17 cellular contexts compared by ENCODE assay signal in the genomic region with DNA sequence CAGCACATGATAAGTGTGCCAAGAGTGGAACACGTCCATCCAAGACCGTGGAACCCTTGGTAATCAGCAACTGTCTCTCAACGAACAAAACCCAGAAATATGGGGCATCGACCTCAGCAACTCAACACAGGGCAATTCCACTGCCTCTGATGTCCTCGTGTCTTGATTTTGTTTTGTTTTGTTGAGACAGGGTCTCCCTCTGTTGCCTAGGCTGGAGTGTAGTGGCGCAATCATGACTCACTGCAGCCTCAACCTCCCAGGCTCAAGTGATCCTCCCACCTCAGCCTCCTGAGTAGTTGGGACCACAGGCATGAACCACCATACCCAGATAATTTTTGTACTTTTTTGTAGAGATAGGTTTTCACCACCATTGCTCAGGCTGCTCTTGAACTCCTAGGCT. TPM values are rescaled to one million over a fixed set of nuclear protein-coding genes. Genes with fewer than 3 reads are reported as not detected.
A peak's percentile ranks its signal among the peaks of the same experiment; 100 is the strongest.
DNase-seq lines count a peak whose midpoint lies in the region; ATAC-seq lines count a peak whose summit lies in the region.
"Had no signal": no experiment of that assay in that cellular context is flagged by ENCODE, and none has a peak within 500 bp of the region (broad histone marks: within the 10 kb centered on the region; RNA-seq: fewer than 3 reads in every experiment).

No MANE protein-coding gene starts in this region.

- peak overlapping the region; percentile 55 for H3K27ac Mint-ChIP-seq in activated CD4-positive, alpha-beta T cell treated with anti-CD3 and anti-CD28 coated beads, Interleukin-2, amount 10 ng/mL, durations not matched to agents 7 days and 5 days
- no peak overlapping the region for H3K27ac Mint-ChIP-seq in activated T-helper 17 cell treated with anti-CD3 and anti-CD28 coated beads, Interleukin-2, amount 50 U/mL, for 72 hours
- H3K27ac Mint-ChIP-seq: B cell; CD4-positive, CD25-positive, alpha-beta regulatory T cell; CD8-positive, alpha-beta T cell had no signal

- H3K27ac ChIP-seq in neuronal stem cell (replicated peaks; ENCODE audit: low read length): no peak overlapping the region
- H3K27ac ChIP-seq: 22Rv1, BLaER1, C4-2B had no signal

- H4K91ac ChIP-seq in neuronal stem cell (ENCODE audit: low read depth, low read length, poor library complexity): no peak overlapping the region

- no peak overlapping the region for H2BK5ac ChIP-seq in neuronal stem cell (ENCODE audit: low read length)

- no peak overlapping the region for H3K14ac ChIP-seq in neuronal stem cell (ENCODE audit: low read length)

- no peaks in the 10 kb centered on the region for H3K9me3 Mint-ChIP-seq in activated CD4-positive, alpha-beta T cell treated with anti-CD3 and anti-CD28 coated beads, Interleukin-2, amount 10 ng/mL, durations not matched to agents 7 days and 5 days
- H3K9me3 Mint-ChIP-seq in activated T-helper 17 cell treated with anti-CD3 and anti-CD28 coated beads, Interleukin-2, amount 50 U/mL, for 72 hours: no peaks in the 10 kb centered on the region
- H3K9me3 Mint-ChIP-seq: CD8-positive, alpha-beta T cell had no signal

- no peaks in the 10 kb centered on the region for H3K27me3 Mint-ChIP-seq in activated CD4-positive, alpha-beta T cell treated with anti-CD3 and anti-CD28 coated beads, Interleukin-2, amount 10 ng/mL, durations not matched to agents 7 days and 5 days
- H3K27me3 Mint-ChIP-seq in activated T-helper 17 cell treated with anti-CD3 and anti-CD28 coated beads, Interleukin-2, amount 50 U/mL, for 72 hours: no peaks in the 10 kb centered on the region
- H3K27me3 Mint-ChIP-seq: B cell; CD4-positive, CD25-positive, alpha-beta regulatory T cell had no signal

- no peak overlapping the region for H3K4me3 ChIP-seq in neuronal stem cell (ENCODE audit: low read length in 2 of 2)
- H3K4me3 ChIP-seq: BLaER1 had no signal

- no peak overlapping the region for H3K4me3 Mint-ChIP-seq in activated CD4-positive, alpha-beta T cell treated with anti-CD3 and anti-CD28 coated beads, Interleukin-2, amount 10 ng/mL, durations not matched to agents 7 days and 5 days
- H3K4me3 Mint-ChIP-seq in activated T-helper 17 cell treated with anti-CD3 and anti-CD28 coated beads, Interleukin-2, amount 50 U/mL, for 72 hours: no peak overlapping the region
- H3K4me3 Mint-ChIP-seq: B cell; CD8-positive, alpha-beta T cell had no signal

- H4K8ac ChIP-seq in neuronal stem cell (ENCODE audit: low read depth, low read length): no peak overlapping the region

- no peak overlapping the region for H2AFZ ChIP-seq in neuronal stem cell (ENCODE audit: low read length)

- CTCF ChIA-PET in activated CD4-positive, alpha-beta T cell treated with anti-CD3 and anti-CD28 coated beads, Interleukin-2, amount 10 ng/mL, durations not matched to agents 7 days and 5 days (lab: Charles Lee): no interaction called here

- peak overlapping the region; percentile 13 for H3K18ac ChIP-seq in neuronal stem cell (ENCODE audit: low read length)

- no CpG with 5 or more reads among the region's 6 CpGs for WGBS in neuronal stem cell (ENCODE audit: extremely low coverage in 2 of 2, insufficient read length in 2 of 2, insufficient replicate concordance in 1 of 2), 2 donors

- H3K9ac ChIP-seq in neuronal stem cell (ENCODE audit: low read depth, low read length, poor library complexity): no peak overlapping the region
- H3K9ac ChIP-seq: BLaER1 had no signal

- DNase-seq in activated CD4-positive, alpha-beta T cell treated with anti-CD3 and anti-CD28 coated beads, Interleukin-2, amount 10 ng/mL, durations not matched to agents 7 days and 5 days: no peak
- no peak for DNase-seq in activated CD4-positive, alpha-beta T cell treated with anti-CD3 and anti-CD28 coated beads for 4 hours
- peak; percentile 12 for DNase-seq in MV-4-11 (lab: John Stamatoyannopoulos, UW)
- DNase-seq in neuronal stem cell (ENCODE audit: low spot score): no peak
- DNase-seq in T1000 (lab: John Stamatoyannopoulos, UW): no peak
- DNase-seq: Caco-2; CD4-positive, CD25-positive, alpha-beta regulatory T cell; DMS153; DND-41; GOT3; HCEC 1CT had no signal

- POLR2A ChIA-PET in activated CD4-positive, alpha-beta T cell treated with anti-CD3 and anti-CD28 coated beads, Interleukin-2, amount 10 ng/mL, durations not matched to agents 7 days and 5 days (lab: Charles Lee): no interaction called here

- peaks cover 87% of the 10 kb centered on the region for H3K36me3 Mint-ChIP-seq in activated CD4-positive, alpha-beta T cell treated with anti-CD3 and anti-CD28 coated beads, Interleukin-2, amount 10 ng/mL, durations not matched to agents 7 days and 5 days (ENCODE audit: low read depth)
- peaks cover 86% of the 10 kb centered on the region for H3K36me3 Mint-ChIP-seq in activated T-helper 17 cell treated with anti-CD3 and anti-CD28 coated beads, Interleukin-2, amount 50 U/mL, for 72 hours (ENCODE audit: low read depth)

- no peaks in the 10 kb centered on the region for H3K4me1 ChIP-seq in neuronal stem cell (ENCODE audit: control insufficient read depth in 2 of 2, insufficient read depth in 1 of 2, low read depth in 1 of 2, low read length in 2 of 2)

- H2BK120ac ChIP-seq in neuronal stem cell (ENCODE audit: low read depth, low read length): no peak overlapping the region

- H2BK15ac ChIP-seq in neuronal stem cell (ENCODE audit: low read length): no peak overlapping the region

- no peak overlapping the region for H2BK12ac ChIP-seq in neuronal stem cell (ENCODE audit: low read length)

- H3K36me3 ChIP-seq in neuronal stem cell (replicated peaks in 1 of 2; ENCODE audit: control insufficient read depth in 2 of 2, insufficient read depth in 2 of 2, low read length in 2 of 2): no peaks in the 10 kb centered on the region

- no peak overlapping the region for H3K4me2 ChIP-seq in neuronal stem cell (ENCODE audit: insufficient read depth, low read length, poor library complexity, severe bottlenecking)
- H3K4me2 ChIP-seq: BLaER1 had no signal

- H3K4me1 Mint-ChIP-seq in activated CD4-positive, alpha-beta T cell treated with anti-CD3 and anti-CD28 coated beads, Interleukin-2, amount 10 ng/mL, durations not matched to agents 7 days and 5 days: peaks cover 1% of the 10 kb centered on the region
- H3K4me1 Mint-ChIP-seq in activated T-helper 17 cell treated with anti-CD3 and anti-CD28 coated beads, Interleukin-2, amount 50 U/mL, for 72 hours: no peaks in the 10 kb centered on the region

- H3K4ac ChIP-seq in neuronal stem cell (ENCODE audit: low read length): no peak overlapping the region

- no peak overlapping the region for H2AK5ac ChIP-seq in neuronal stem cell (ENCODE audit: low read depth, low read length)

- peaks cover 4% of the 10 kb centered on the region for H3K79me1 ChIP-seq in neuronal stem cell (ENCODE audit: low read depth, low read length)

- H3K9me3 ChIP-seq in neuronal stem cell (replicated peaks in 1 of 2; ENCODE audit: control insufficient read depth in 2 of 2, insufficient read depth in 1 of 2, low read depth in 1 of 2, low read length in 2 of 2): no peaks in the 10 kb centered on the region
- H3K9me3 ChIP-seq: BLaER1, Caco-2 had no signal

- no peak for ATAC-seq in activated T-helper 17 cell treated with anti-CD3 and anti-CD28 coated beads, Interleukin-2, amount 50 U/mL, for 72 hours (replicated peaks)
- ATAC-seq: CD8-positive, alpha-beta T cell had no signal

- no peaks in the 10 kb centered on the region for H3K27me3 ChIP-seq in neuronal stem cell (ENCODE audit: control insufficient read depth in 3 of 3, insufficient read depth in 3 of 3, low read depth in 1 of 3, low read length in 3 of 3)
- H3K27me3 ChIP-seq: BLaER1 had no signal

- H3K23ac ChIP-seq in neuronal stem cell (ENCODE audit: low read depth, low read length, poor library complexity): peak overlapping the region; percentile 37

RNA-seq across cellular contexts. Expression of gene MX1, which starts 26.6 kb away (rescaled TPM):
- 100 to 1,000 TPM; 722 to 723 TPM for total RNA-seq in activated CD4-positive, alpha-beta T cell treated with anti-CD3 and anti-CD28 coated beads, Interleukin-2, amount 10 ng/mL, durations not matched to agents 7 days and 5 days
- polyA plus RNA-seq in neuronal stem cell (2013, experiment 1 of 2): 0.91 TPM
- 0.75 TPM for polyA plus RNA-seq in neuronal stem cell (2013, experiment 2 of 2)
- 10 to 100 TPM; 14.2 to 32.5 TPM for total RNA-seq in activated T-helper 17 cell treated with anti-CD3 and anti-CD28 coated beads, Interleukin-2, amount 50 U/mL, for 72 hours

RNA-seq across cellular contexts. Expression of gene MX2, which starts 37.6 kb away (rescaled TPM):
- total RNA-seq in activated CD4-positive, alpha-beta T cell treated with anti-CD3 and anti-CD28 coated beads, Interleukin-2, amount 10 ng/mL, durations not matched to agents 7 days and 5 days: 100 to 1,000 TPM; 108 to 117 TPM
- 3.2 TPM for polyA plus RNA-seq in neuronal stem cell (2013, experiment 1 of 2)
- polyA plus RNA-seq in neuronal stem cell (2013, experiment 2 of 2): 3.5 TPM
- total RNA-seq in activated T-helper 17 cell treated with anti-CD3 and anti-CD28 coated beads, Interleukin-2, amount 50 U/mL, for 72 hours: 10 to 100 TPM; 13.0 to 59.1 TPM

Comparison
In these comparisons a context has a peak if more than half of its experiments do, and no peak if none do; other contexts are left out.
1. RNA of gene MX1, which starts 26.6 kb away (total RNA-seq): 722 to 723 TPM in activated CD4-positive, alpha-beta T cell treated with anti-CD3 and anti-CD28 coated beads, Interleukin-2, amount 10 ng/mL, durations not matched to agents 7 days and 5 days; 14.2 to 32.5 TPM in activated T-helper 17 cell treated with anti-CD3 and anti-CD28 coated beads, Interleukin-2, amount 50 U/mL, for 72 hours; every median in the first group is over 10 times any median in the second.